Comparison of ENCODE assay signal across 10 cellular contexts in genomic region chr17:40536731-40537171, GRCh38. TPM values are rescaled to one million over a fixed set of nuclear protein-coding genes. Genes with fewer than 3 reads are reported as not detected.
DNase-seq lines count a peak whose midpoint lies in the region; ATAC-seq and TF ChIP-seq lines count a peak whose summit lies in the region.
"Had no signal": no experiment of that assay in that cellular context is flagged by ENCODE, and none has a peak within 500 bp of the region (broad histone marks: within the 10 kb centered on the region; RNA-seq: fewer than 3 reads in every experiment).

No MANE protein-coding gene starts in this region.

- H3K36me3 ChIP-seq in liver (ENCODE audit: control insufficient read depth in 4 of 4, insufficient read depth in 3 of 4, low read depth in 1 of 4, low read length in 3 of 4), result no peaks in the 10 kb centered on the region
- H3K36me3 ChIP-seq in stomach smooth muscle (ENCODE audit: control insufficient read depth in 2 of 2, insufficient read depth in 2 of 2, low read length in 2 of 2), result no peaks in the 10 kb centered on the region

- no peak for TF ChIP-seq CTCF in liver (IDR thresholded peaks at IDR 0.05; ENCODE audit: low read depth, low read length, missing input control)

- WGBS in liver, result 63% methylated on average over 4 of the region's 4 CpGs

- DNase-seq in T-helper 2 cell treated with Interferon-gamma antibody and Interleukin-4, amounts not matched to agents 5 μg/mL and 100 μg/mL, for 36 hours (ENCODE audit: low spot score), result no peak
- DNase-seq in T-helper 2 cell (no peak), amniotic epithelial cell (ENCODE audit: low read depth) (peak; percentile 52)
- DNase-seq: NCI-H774 had no signal

- H3K4me1 Mint-ChIP-seq in T-helper 2 cell treated with Interferon-gamma antibody and Interleukin-4, amounts not matched to agents 5 μg/mL and 100 μg/mL, for 36 hours (ENCODE audit: low read depth), result peaks cover 88% of the 10 kb centered on the region

- H3K27me3 ChIP-seq in liver (ENCODE audit: control insufficient read depth in 4 of 4, insufficient read depth in 4 of 4, low read length in 3 of 4) (no peaks in the 10 kb centered on the region), stomach smooth muscle (ENCODE audit: control insufficient read depth in 1 of 2, insufficient read depth in 2 of 2, low read length in 2 of 2) (no peaks in the 10 kb centered on the region)

- H3K27ac ChIP-seq in liver (ENCODE audit: low read depth in 1 of 2, low read length in 2 of 2), result peak overlapping the region in 1 of 2 donors; percentile 80
- H3K27ac ChIP-seq in stomach smooth muscle (ENCODE audit: low read length), result peak overlapping the region; percentile 98

- no peak overlapping the region for H3K4me3 Mint-ChIP-seq in T-helper 2 cell treated with Interferon-gamma antibody and Interleukin-4, amounts not matched to agents 5 μg/mL and 100 μg/mL, for 36 hours

- peak overlapping the region; percentile 38 for H3K27ac Mint-ChIP-seq in T-helper 2 cell treated with Interferon-gamma antibody and Interleukin-4, amounts not matched to agents 5 μg/mL and 100 μg/mL, for 36 hours

- H3K9ac ChIP-seq in liver (ENCODE audit: low read depth in 1 of 2, low read length in 2 of 2) (no peak overlapping the region), stomach smooth muscle (ENCODE audit: low read length in 2 of 2) (peak overlapping the region in 1 of 2 donors; percentile 51)

- no peak for TF ChIP-seq RAD21 in liver (IDR thresholded peaks at IDR 0.05)

- H3K4me3 ChIP-seq in liver (ENCODE audit: low read depth in 1 of 3, low read length in 3 of 3) (no peak overlapping the region), stomach smooth muscle (ENCODE audit: low read length in 2 of 2) (no peak overlapping the region)

- no peaks in the 10 kb centered on the region for H3K9me3 ChIP-seq in liver (ENCODE audit: control insufficient read depth in 4 of 4, low read length in 3 of 4)
- H3K9me3 ChIP-seq in stomach smooth muscle (ENCODE audit: control insufficient read depth in 2 of 2, low read length in 2 of 2), result no peaks in the 10 kb centered on the region

- H3K4me1 ChIP-seq in liver (ENCODE audit: control insufficient read depth in 4 of 4, insufficient read depth in 4 of 4, low read length in 3 of 4), result peaks cover 15 to 56% (median 40%) of the 10 kb centered on the region in 4 donors
- H3K4me1 ChIP-seq in stomach smooth muscle (ENCODE audit: control insufficient read depth, insufficient read depth, low read length), result peaks cover 77% of the 10 kb centered on the region

- H3K9me3 Mint-ChIP-seq in T-helper 2 cell treated with Interferon-gamma antibody and Interleukin-4, amounts not matched to agents 5 μg/mL and 100 μg/mL, for 36 hours, result no peaks in the 10 kb centered on the region

- H3K36me3 Mint-ChIP-seq in T-helper 2 cell treated with Interferon-gamma antibody and Interleukin-4, amounts not matched to agents 5 μg/mL and 100 μg/mL, for 36 hours (ENCODE audit: low read depth), result peaks cover 2% of the 10 kb centered on the region

- H3K27me3 Mint-ChIP-seq in T-helper 2 cell treated with Interferon-gamma antibody and Interleukin-4, amounts not matched to agents 5 μg/mL and 100 μg/mL, for 36 hours (ENCODE audit: low read depth), result no peaks in the 10 kb centered on the region

- ATAC-seq in GM21515 (IDR thresholded peaks at IDR 0.05; ENCODE audit: unreplicated experiment), result no peak
- ATAC-seq in HG02970 (IDR thresholded peaks at IDR 0.05; ENCODE audit: low FRiP score, unreplicated experiment), result no peak
- no peak for ATAC-seq in HG02642 (IDR thresholded peaks at IDR 0.05; ENCODE audit: poor library complexity, unreplicated experiment)

TF ChIP-seq in liver, 16 proteins besides CTCF, POLR2A, EP300 and RAD21:
- TF ChIP-seq GABPA (IDR thresholded peaks at IDR 0.05 in 1 of 2, conservative IDR thresholded peaks at IDR 0.05 in 1 of 2), result no peak
- peak; percentile 8 for TF ChIP-seq NR2F2 (IDR thresholded peaks at IDR 0.05)
- no peak for TF ChIP-seq SP1 (IDR thresholded peaks at IDR 0.05)
- TF ChIP-seq YY1 (IDR thresholded peaks at IDR 0.05), result no peak
- no peak for TF ChIP-seq TAF1 (conservative IDR thresholded peaks at IDR 0.05)

RNA-seq across cellular contexts. Expression of gene CCR7, which starts 28.5 kb away (rescaled TPM):
- under 1 TPM; 0.08 to 0.89 TPM for total RNA-seq in liver
- polyA plus RNA-seq in liver, result under 1 TPM; 0.16 to 0.40 TPM

RNA-seq across cellular contexts. Expression of gene TNS4, which starts 35.3 kb away (rescaled TPM):
- under 1 TPM in 1 of 2 donors, not detected in 1; 0.08 TPM for total RNA-seq in liver
- polyA plus RNA-seq in liver, result not detected
- total RNA-seq: A673 had no signal
